In the genomic region with DNA sequence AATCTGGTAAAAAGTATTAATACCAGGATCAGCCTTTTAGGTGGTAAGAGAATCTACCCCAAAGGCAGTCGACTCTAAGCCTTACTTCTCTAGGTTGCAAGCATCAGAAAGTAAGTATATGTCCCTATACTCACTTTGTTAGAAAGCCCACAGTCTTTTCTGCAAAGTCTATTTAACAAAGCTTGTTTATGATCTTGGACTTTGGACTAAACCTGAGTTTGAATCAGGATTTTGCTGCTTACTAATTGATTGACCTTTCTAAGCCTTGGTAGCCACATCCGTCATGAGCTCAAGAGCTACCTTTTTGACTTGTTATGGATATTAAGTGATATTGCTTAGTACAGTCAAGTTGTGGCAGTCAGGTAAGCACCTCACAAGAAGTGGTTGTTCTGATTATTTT, we compare ENCODE assay signal across 1 cellular context.
TF ChIP-seq lines count a peak whose summit lies in the region.

No MANE protein-coding gene starts in this region.

TF ChIP-seq in HepG2, 621 proteins besides CTCF, POLR2A, EP300 and RAD21 (continued from another document and continues in another):
- TF ChIP-seq AHDC1 (CRISPR knock-in tag; IDR thresholded peaks at IDR 0.05; ENCODE audit: borderline replicate concordance) = peak; percentile 35; the same call in 1 of the 2 replicates
- TF ChIP-seq TRIM24 (CRISPR knock-in tag; IDR thresholded peaks at IDR 0.05) = no peak
- TF ChIP-seq HIC2 (CRISPR knock-in tag; IDR thresholded peaks at IDR 0.05; ENCODE audit: low read depth) = no peak
- TF ChIP-seq RCOR2 (CRISPR knock-in tag; IDR thresholded peaks at IDR 0.05) = 0 out of 2 replicates have a peak, but pooled peaks have one; percentile 31
- no peak for TF ChIP-seq CBFB (CRISPR knock-in tag; IDR thresholded peaks at IDR 0.05)
- TF ChIP-seq MXD1 (CRISPR knock-in tag; IDR thresholded peaks at IDR 0.05) = no peak
- TF ChIP-seq LCORL (IDR thresholded peaks at IDR 0.05) = no peak
- no peak for TF ChIP-seq LCORL (CRISPR knock-in tag; IDR thresholded peaks at IDR 0.05)
- peak; percentile 67 for TF ChIP-seq RARA (CRISPR knock-in tag; IDR thresholded peaks at IDR 0.05)
- peak; percentile 61; the same call in 1 of the 2 replicates for TF ChIP-seq GATAD2A (CRISPR knock-in tag; IDR thresholded peaks at IDR 0.05)
- TF ChIP-seq HOMEZ (CRISPR knock-in tag; IDR thresholded peaks at IDR 0.05; ENCODE audit: low read depth) = peak; percentile 59; the same call in 1 of the 2 replicates
- no peak for TF ChIP-seq ZFP90 (CRISPR knock-in tag; IDR thresholded peaks at IDR 0.05; ENCODE audit: borderline replicate concordance)
- no peak for TF ChIP-seq ZNF570 (CRISPR knock-in tag; IDR thresholded peaks at IDR 0.05; ENCODE audit: borderline replicate concordance)
- no peak for TF ChIP-seq ZNF569 (CRISPR knock-in tag; IDR thresholded peaks at IDR 0.05; ENCODE audit: borderline replicate concordance)
- TF ChIP-seq ADNP (CRISPR knock-in tag; IDR thresholded peaks at IDR 0.05) = no peak
- TF ChIP-seq, protein P1, sequence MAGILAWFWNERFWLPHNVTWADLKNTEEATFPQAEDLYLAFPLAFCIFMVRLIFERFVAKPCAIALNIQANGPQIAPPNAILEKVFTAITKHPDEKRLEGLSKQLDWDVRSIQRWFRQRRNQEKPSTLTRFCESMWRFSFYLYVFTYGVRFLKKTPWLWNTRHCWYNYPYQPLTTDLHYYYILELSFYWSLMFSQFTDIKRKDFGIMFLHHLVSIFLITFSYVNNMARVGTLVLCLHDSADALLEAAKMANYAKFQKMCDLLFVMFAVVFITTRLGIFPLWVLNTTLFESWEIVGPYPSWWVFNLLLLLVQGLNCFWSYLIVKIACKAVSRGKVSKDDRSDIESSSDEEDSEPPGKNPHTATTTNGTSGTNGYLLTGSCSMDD (CRISPR knock-in tag; IDR thresholded peaks at IDR 0.05) = no peak
- peak; percentile 40; the same call in 1 of the 2 replicates for TF ChIP-seq SAP130 (CRISPR knock-in tag; IDR thresholded peaks at IDR 0.05; ENCODE audit: low read depth)
- peak; percentile 26; the same call in 1 of the 2 replicates for TF ChIP-seq THAP11 (CRISPR knock-in tag; IDR thresholded peaks at IDR 0.05)
- TF ChIP-seq ZNF660 (CRISPR knock-in tag; IDR thresholded peaks at IDR 0.05; ENCODE audit: borderline replicate concordance, low read depth) = no peak
- peak; percentile 58 for TF ChIP-seq PAXIP1 (CRISPR knock-in tag; conservative IDR thresholded peaks at IDR 0.05)
- TF ChIP-seq STAT5B (CRISPR knock-in tag; IDR thresholded peaks at IDR 0.05) = no peak
- TF ChIP-seq NCOR1 (IDR thresholded peaks at IDR 0.05; ENCODE audit: borderline replicate concordance, low read length) = peak; percentile 75
- no peak for TF ChIP-seq MXD4 (CRISPR knock-in tag; IDR thresholded peaks at IDR 0.05)
- TF ChIP-seq ZNF232 (CRISPR knock-in tag; IDR thresholded peaks at IDR 0.05; ENCODE audit: borderline replicate concordance) = no peak
- no peak for TF ChIP-seq REPIN1 (CRISPR knock-in tag; IDR thresholded peaks at IDR 0.05; ENCODE audit: borderline replicate concordance, low read depth)
- TF ChIP-seq PHF8 (CRISPR knock-in tag; IDR thresholded peaks at IDR 0.05) = no peak
- no peak for TF ChIP-seq FOXP1 (IDR thresholded peaks at IDR 0.05)
- peak; percentile 16; the same call in 1 of the 2 replicates for TF ChIP-seq FOXP1 (CRISPR knock-in tag; IDR thresholded peaks at IDR 0.05)
- TF ChIP-seq ZNF629 (CRISPR knock-in tag; conservative IDR thresholded peaks at IDR 0.05) = no peak
- no peak for TF ChIP-seq TEAD2 (CRISPR knock-in tag; IDR thresholded peaks at IDR 0.05)
- TF ChIP-seq SKI (IDR thresholded peaks at IDR 0.05; ENCODE audit: partially characterized antibody) = no peak
- TF ChIP-seq ARHGAP35 (CRISPR knock-in tag; IDR thresholded peaks at IDR 0.05; ENCODE audit: borderline replicate concordance) = no peak
- TF ChIP-seq NR2F6 (IDR thresholded peaks at IDR 0.05) = peak; percentile 53; the same call in 1 of the 2 replicates
- peak; percentile 51; the same call in 1 of the 2 replicates for TF ChIP-seq NR2F6 (CRISPR knock-in tag; IDR thresholded peaks at IDR 0.05)
- TF ChIP-seq, protein P2, sequence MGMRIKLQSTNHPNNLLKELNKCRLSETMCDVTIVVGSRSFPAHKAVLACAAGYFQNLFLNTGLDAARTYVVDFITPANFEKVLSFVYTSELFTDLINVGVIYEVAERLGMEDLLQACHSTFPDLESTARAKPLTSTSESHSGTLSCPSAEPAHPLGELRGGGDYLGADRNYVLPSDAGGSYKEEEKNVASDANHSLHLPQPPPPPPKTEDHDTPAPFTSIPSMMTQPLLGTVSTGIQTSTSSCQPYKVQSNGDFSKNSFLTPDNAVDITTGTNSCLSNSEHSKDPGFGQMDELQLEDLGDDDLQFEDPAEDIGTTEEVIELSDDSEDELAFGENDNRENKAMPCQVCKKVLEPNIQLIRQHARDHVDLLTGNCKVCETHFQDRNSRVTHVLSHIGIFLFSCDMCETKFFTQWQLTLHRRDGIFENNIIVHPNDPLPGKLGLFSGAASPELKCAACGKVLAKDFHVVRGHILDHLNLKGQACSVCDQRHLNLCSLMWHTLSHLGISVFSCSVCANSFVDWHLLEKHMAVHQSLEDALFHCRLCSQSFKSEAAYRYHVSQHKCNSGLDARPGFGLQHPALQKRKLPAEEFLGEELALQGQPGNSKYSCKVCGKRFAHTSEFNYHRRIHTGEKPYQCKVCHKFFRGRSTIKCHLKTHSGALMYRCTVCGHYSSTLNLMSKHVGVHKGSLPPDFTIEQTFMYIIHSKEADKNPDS (CRISPR knock-in tag; IDR thresholded peaks at IDR 0.05) = no peak
- TF ChIP-seq, protein P3, sequence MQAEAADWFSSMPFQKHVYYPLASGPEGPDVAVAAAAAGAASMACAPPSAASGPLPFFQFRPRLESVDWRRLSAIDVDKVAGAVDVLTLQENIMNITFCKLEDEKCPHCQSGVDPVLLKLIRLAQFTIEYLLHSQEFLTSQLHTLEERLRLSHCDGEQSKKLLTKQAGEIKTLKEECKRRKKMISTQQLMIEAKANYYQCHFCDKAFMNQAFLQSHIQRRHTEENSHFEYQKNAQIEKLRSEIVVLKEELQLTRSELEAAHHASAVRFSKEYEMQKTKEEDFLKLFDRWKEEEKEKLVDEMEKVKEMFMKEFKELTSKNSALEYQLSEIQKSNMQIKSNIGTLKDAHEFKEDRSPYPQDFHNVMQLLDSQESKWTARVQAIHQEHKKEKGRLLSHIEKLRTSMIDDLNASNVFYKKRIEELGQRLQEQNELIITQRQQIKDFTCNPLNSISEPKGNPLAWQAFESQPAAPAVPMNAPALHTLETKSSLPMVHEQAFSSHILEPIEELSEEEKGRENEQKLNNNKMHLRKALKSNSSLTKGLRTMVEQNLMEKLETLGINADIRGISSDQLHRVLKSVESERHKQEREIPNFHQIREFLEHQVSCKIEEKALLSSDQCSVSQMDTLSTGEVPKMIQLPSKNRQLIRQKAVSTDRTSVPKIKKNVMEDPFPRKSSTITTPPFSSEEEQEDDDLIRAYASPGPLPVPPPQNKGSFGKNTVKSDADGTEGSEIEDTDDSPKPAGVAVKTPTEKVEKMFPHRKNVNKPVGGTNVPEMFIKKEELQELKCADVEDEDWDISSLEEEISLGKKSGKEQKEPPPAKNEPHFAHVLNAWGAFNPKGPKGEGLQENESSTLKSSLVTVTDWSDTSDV (CRISPR knock-in tag; IDR thresholded peaks at IDR 0.05) = no peak
- TF ChIP-seq ZFP1 (CRISPR knock-in tag; IDR thresholded peaks at IDR 0.05) = no peak
- TF ChIP-seq HMG20A (CRISPR knock-in tag; IDR thresholded peaks at IDR 0.05; ENCODE audit: borderline replicate concordance) = peak; percentile 54; the same call in 1 of the 2 replicates
